Comparison of ENCODE assay signal across 12 cellular contexts in genomic region chr2:237027712-237028029, GRCh38. TPM values are rescaled to one million over a fixed set of nuclear protein-coding genes. Genes with fewer than 3 reads are reported as not detected.
DNase-seq lines count a peak whose midpoint lies in the region; ATAC-seq and TF ChIP-seq lines count a peak whose summit lies in the region.
"Had no signal": no experiment of that assay in that cellular context is flagged by ENCODE, and none has a peak within 500 bp of the region (broad histone marks: within the 10 kb centered on the region; RNA-seq: fewer than 3 reads in every experiment).

No MANE protein-coding gene starts in this region.

- H3K27me3 Mint-ChIP-seq in CD14-positive monocyte (ENCODE audit: low read depth in 3 of 3) (peaks cover 5 to 9% (median 5%) of the 10 kb centered on the region in 3 donors), neural crest cell (ENCODE audit: low read depth) (no peaks in the 10 kb centered on the region)

- peak overlapping the region; percentile 38; the same call in 1 of the 2 replicates for H2AFZ ChIP-seq in Loucy (ENCODE audit: low read length)

- H3K9ac ChIP-seq in Loucy (ENCODE audit: low read depth, low read length, poor library complexity, severe bottlenecking): no peak overlapping the region

- ATAC-seq in HG02623 (IDR thresholded peaks at IDR 0.05; ENCODE audit: unreplicated experiment): no peak

- no peaks in the 10 kb centered on the region for H3K9me3 ChIP-seq in Loucy (ENCODE audit: insufficient read depth, low read depth, low read length)
- H3K9me3 ChIP-seq: MG63 had no signal

- H3K27me3 ChIP-seq in Loucy (ENCODE audit: insufficient read depth, low read length, poor library complexity, severe bottlenecking): no peaks in the 10 kb centered on the region
- H3K27me3 ChIP-seq: MG63 had no signal

- no peaks in the 10 kb centered on the region for H3K4me1 ChIP-seq in Loucy (ENCODE audit: insufficient read depth, low read length, poor library complexity, severe bottlenecking)

- no peak overlapping the region for H3K4me3 Mint-ChIP-seq in CD14-positive monocyte
- no peak overlapping the region for H3K4me3 Mint-ChIP-seq in neural crest cell
- H3K4me3 Mint-ChIP-seq: B cell; T-helper 1 cell treated with Interleukin-12 subunit alpha and Interleukin-12 subunit beta and Interleukin-4 antibody, amounts not matched to agents 30 μg/mL and 1 μg/mL, for 36 hours had no signal

- H3F3A ChIP-seq in Loucy (ENCODE audit: low read depth): no peaks in the 10 kb centered on the region

- peak; percentile 31 for TF ChIP-seq CTCF in CD14-positive monocyte (IDR thresholded peaks at IDR 0.05)
- no peak for TF ChIP-seq CTCF in Loucy (conservative IDR thresholded peaks at IDR 0.05; ENCODE audit: low read length)
- peak; percentile 64 for TF ChIP-seq CTCF in VCaP (conservative IDR thresholded peaks at IDR 0.05)
- peak; percentile 33 for TF ChIP-seq CTCF in neural crest cell (conservative IDR thresholded peaks at IDR 0.05)

- DNase-seq in CD14-positive monocyte (ENCODE audit: low spot score) (no peak), neural crest cell (ENCODE audit: low read depth, low spot score) (no peak), NCI-H1417 treated with DMSO at 0.1 percent for 48 hours (lab: John Stamatoyannopoulos, UW) (no peak), NCI-H345 (lab: John Stamatoyannopoulos, UW) (no peak)
- DNase-seq: SIG-M5 had no signal

- intact Hi-C loops in CD14-positive monocyte (cut with micrococcal nuclease): loop anchor here in 1 of 2 donors (5.0 kb wide), 2 partner anchors 155 to 515 kb away; no protein-coding TSS in a partner anchor

- no peaks in the 10 kb centered on the region for H3K36me3 ChIP-seq in Loucy (ENCODE audit: insufficient read depth, low read length)
- H3K36me3 ChIP-seq: MG63 had no signal

- no peaks in the 10 kb centered on the region for H3K9me2 ChIP-seq in Loucy (replicated peaks; ENCODE audit: low read depth, low read length)

- H3K4me1 Mint-ChIP-seq in CD14-positive monocyte (no peaks in the 10 kb centered on the region), neural crest cell (no peaks in the 10 kb centered on the region)
- H3K4me1 Mint-ChIP-seq: B cell had no signal

- H3K27ac Mint-ChIP-seq in CD14-positive monocyte (no peak overlapping the region), neural crest cell (ENCODE audit: unreplicated experiment) (no peak overlapping the region)
- H3K27ac Mint-ChIP-seq: B cell; T-helper 1 cell treated with Interleukin-12 subunit alpha and Interleukin-12 subunit beta and Interleukin-4 antibody, amounts not matched to agents 30 μg/mL and 1 μg/mL, for 36 hours had no signal

- H3K9me3 Mint-ChIP-seq in CD14-positive monocyte (peaks cover 0 to 8% (median 8%) of the 10 kb centered on the region in 7 donors), neural crest cell (peaks cover 3% of the 10 kb centered on the region)
- H3K9me3 Mint-ChIP-seq: T-helper 1 cell treated with Interleukin-12 subunit alpha and Interleukin-12 subunit beta and Interleukin-4 antibody, amounts not matched to agents 30 μg/mL and 1 μg/mL, for 36 hours had no signal

- H3K79me2 ChIP-seq in Loucy (ENCODE audit: insufficient read depth, low read length): no peaks in the 10 kb centered on the region

- no peaks in the 10 kb centered on the region for H3K36me3 Mint-ChIP-seq in CD14-positive monocyte
- peaks cover 2% of the 10 kb centered on the region for H3K36me3 Mint-ChIP-seq in neural crest cell (ENCODE audit: low read depth)

- H3K4me3 ChIP-seq in Loucy (ENCODE audit: low read length, poor library complexity, severe bottlenecking): no peak overlapping the region
- H3K4me3 ChIP-seq: MG63, SK-N-MC had no signal

- no peak overlapping the region for H3K4me2 ChIP-seq in Loucy (ENCODE audit: low read depth, low read length, poor library complexity, severe bottlenecking)

- no peaks in the 10 kb centered on the region for H4K20me1 ChIP-seq in Loucy (ENCODE audit: insufficient read depth, low read length, poor library complexity, severe bottlenecking)

- no peak overlapping the region; the same call in 1 of the 2 replicates for H3K27ac ChIP-seq in VCaP
- H3K27ac ChIP-seq: SK-N-MC had no signal

RNA-seq across cellular contexts. Expression of gene COPS8, which starts 58.0 kb away (rescaled TPM):
- polyA plus RNA-seq in CD14-positive monocyte: 10 to 100 TPM; 36.4 to 39.2 TPM
- 79.9 and 82.9 TPM in 2 replicates for total RNA-seq in neural crest cell
